Comparison of ENCODE assay signal across 10 cellular contexts in genomic region chr2:190980630-190981214, GRCh38. TPM values are rescaled to one million over a fixed set of nuclear protein-coding genes. Genes with fewer than 3 reads are reported as not detected.
DNase-seq lines count a peak whose midpoint lies in the region; ATAC-seq, FAIRE-seq and TF ChIP-seq lines count a peak whose summit lies in the region.
"Had no signal": no experiment of that assay in that cellular context is flagged by ENCODE, and none has a peak within 500 bp of the region (broad histone marks: within the 10 kb centered on the region; RNA-seq: fewer than 3 reads in every experiment).

No MANE protein-coding gene starts in this region.

- no peak for FAIRE-seq in pancreas (lab: Jason Lieb, UNC)
- FAIRE-seq: A549 had no signal

- H3K36me3 ChIP-seq in body of pancreas (replicated peaks in 1 of 2; ENCODE audit: insufficient read depth in 1 of 2, low read depth in 2 of 2) (peaks cover 0 to 54% of the 10 kb centered on the region in 2 donors), pancreas (peaks cover 0 to 79% (median 42%) of the 10 kb centered on the region in 3 donors)

- H3K27ac ChIP-seq in body of pancreas = peak overlapping the region in 3 of 4 donors; percentile 5 to 79 (median 62)
- H3K27ac ChIP-seq in pancreas = peak overlapping the region in 3 of 4 donors; percentile 0 to 75 (median 65)
- H3K27ac ChIP-seq: RWPE1 had no signal

- TF ChIP-seq CTCF in body of pancreas (IDR thresholded peaks at IDR 0.05) = no peak
- no peak for TF ChIP-seq CTCF in pancreas (IDR thresholded peaks at IDR 0.05)

- ATAC-seq in body of pancreas (no peak), pancreas (peak in 2 of 4 donors; percentile 18 to 37)
- ATAC-seq: A549 had no signal

- peaks cover 5% of the 10 kb centered on the region for H3K4me1 ChIP-seq in body of pancreas
- no peaks in the 10 kb centered on the region for H3K4me1 ChIP-seq in pancreas

- intact Hi-C loops in body of pancreas (cut with DNase I) (no loop called here), pancreas (cut with DNase I) (no loop called here)

- H3K4me3 ChIP-seq in body of pancreas (no peak overlapping the region), pancreas (no peak overlapping the region)
- H3K4me3 ChIP-seq: A549 had no signal

- H3K9me3 ChIP-seq in body of pancreas = no peaks in the 10 kb centered on the region
- H3K9me3 ChIP-seq in pancreas = no peaks in the 10 kb centered on the region
- H3K9me3 ChIP-seq: A549 had no signal

- DNase-seq in NCI-H510A treated with DMSO at 0.1 percent for 48 hours (lab: John Stamatoyannopoulos, UW) = peak; percentile 56
- DNase-seq in NCI-H510A (lab: John Stamatoyannopoulos, UW) = no peak
- DNase-seq in NCI-H146 (lab: John Stamatoyannopoulos, UW) = peak; percentile 16
- no peak for DNase-seq in body of pancreas
- DNase-seq in pancreas = no peak
- no peak for DNase-seq in NCI-H2227 (lab: John Stamatoyannopoulos, UW; ENCODE audit: unreplicated experiment)
- DNase-seq in cerebellum (ENCODE audit: low spot score) = no peak
- DNase-seq in NCI-H1417 treated with DMSO at 0.1 percent for 48 hours (lab: John Stamatoyannopoulos, UW) = no peak

- WGBS in body of pancreas, 2 donors = 67 to 79% methylated on average over 10 of the region's 10 CpGs
- 72 to 73% methylated on average over 10 of the region's 10 CpGs for WGBS in pancreas, 2 donors

- H3K27me3 ChIP-seq in body of pancreas (no peaks in the 10 kb centered on the region), pancreas (no peaks in the 10 kb centered on the region)

- no peak for TF ChIP-seq POLR2A in body of pancreas (IDR thresholded peaks at IDR 0.05)

RNA-seq across cellular contexts. Expression of gene STAT1, which starts 33.2 kb away (rescaled TPM):
- 10 to 100 TPM; 30.1 to 56.4 TPM for total RNA-seq in body of pancreas
- total RNA-seq in pancreas = 10 to 100 TPM; 16.5 to 51.8 (median 28.6) TPM
- 10 to 100 TPM in 1 of 2 donors, 1 to 10 TPM in 1; 8.2 to 18.2 TPM for polyA plus RNA-seq in pancreas
- total RNA-seq in cerebellum = 24.7 TPM

Comparison
In these comparisons a context has a peak if more than half of its experiments do, and no peak if none do; other contexts are left out.
1. DNase-seq: peak in NCI-H510A treated with DMSO at 0.1 percent for 48 hours (single experiment) and NCI-H146 (single experiment); none in NCI-H510A (single experiment), body of pancreas (0 of 4), pancreas (0 of 6), NCI-H2227 (single experiment), cerebellum (single experiment) and NCI-H1417 treated with DMSO at 0.1 percent for 48 hours (single experiment).